ENCODE assay signal across 9 cellular contexts in genomic region chr11:119560961-119561360, GRCh38.
"Had no signal": no experiment of that assay in that cellular context is flagged by ENCODE, and none has a peak within 500 bp of the region (broad histone marks: within the 10 kb centered on the region; RNA-seq: fewer than 3 reads in every experiment).

No MANE protein-coding gene starts in this region.

- H3K4me3 ChIP-seq: GM23248, GM23338, HAP-1 had no signal

- H3K4me1 Mint-ChIP-seq: GM23338 had no signal

- H3K27ac ChIP-seq: GM23248 had no signal

- H3K36me3 ChIP-seq: HAP-1 had no signal

- ATAC-seq: GM23338, HCT116 had no signal

- H3K9me3 Mint-ChIP-seq: HFFc6 had no signal

- DNase-seq: GM23248, GOT3, H7, H9, HCEC 1CT, HFFc6 had no signal

- H3K27ac Mint-ChIP-seq: GM23338, H9, HFFc6 had no signal

- H3K9ac ChIP-seq: GM23248 had no signal

- H3K4me3 Mint-ChIP-seq: GM23338, H9, HFFc6 had no signal

- H3K4me1 ChIP-seq: HAP-1 had no signal
